17 cellular contexts compared by ENCODE assay signal in genomic region chr13:24033527-24034302, GRCh38.
DNase-seq lines count a peak whose midpoint lies in the region; ATAC-seq, FAIRE-seq and TF ChIP-seq lines count a peak whose summit lies in the region.
"Had no signal": no experiment of that assay in that cellular context is flagged by ENCODE, and none has a peak within 500 bp of the region (broad histone marks: within the 10 kb centered on the region; RNA-seq: fewer than 3 reads in every experiment).

No MANE protein-coding gene starts in this region.

- peak overlapping the region in 1 of 2 donors; percentile 68 for H3K9ac ChIP-seq in liver (ENCODE audit: low read depth in 1 of 2, low read length in 2 of 2)
- H3K9ac ChIP-seq in HepG2 (ENCODE audit: insufficient read depth, low read depth, low read length) = no peak overlapping the region

- H3K36me3 ChIP-seq in liver (ENCODE audit: control insufficient read depth in 4 of 4, insufficient read depth in 3 of 4, low read depth in 1 of 4, low read length in 3 of 4) = no peaks in the 10 kb centered on the region
- no peaks in the 10 kb centered on the region for H3K36me3 ChIP-seq in HepG2 (replicated peaks in 1 of 2; ENCODE audit: control insufficient read depth in 1 of 2, insufficient read depth in 2 of 2, low read length in 2 of 2)
- H3K36me3 ChIP-seq in vagina = no peaks in the 10 kb centered on the region

- FAIRE-seq in HepG2 (lab: Jason Lieb, UNC) = no peak
- FAIRE-seq: A204.1, endothelial cell of umbilical vein, HTR-8/SVneo had no signal

- H2AFZ ChIP-seq in HepG2 (ENCODE audit: low read length) = no peak overlapping the region

- TF ChIP-seq RAD21 in liver (IDR thresholded peaks at IDR 0.05) (no peak), HepG2 (CRISPR knock-in tag; IDR thresholded peaks at IDR 0.05) (no peak)

- H3K27ac ChIP-seq in liver (ENCODE audit: low read depth in 1 of 2, low read length in 2 of 2) (peak overlapping the region; percentile 86 to 91), HepG2 (ENCODE audit: extremely low read length, insufficient read depth, low read length) (no peak overlapping the region), vagina (peak overlapping the region; percentile 76)

- H3K9me3 ChIP-seq in liver (ENCODE audit: control insufficient read depth in 4 of 4, low read length in 3 of 4) (no peaks in the 10 kb centered on the region), HepG2 (ENCODE audit: low read length) (no peaks in the 10 kb centered on the region), vagina (no peaks in the 10 kb centered on the region)

- H4K20me1 ChIP-seq in HepG2 (ENCODE audit: insufficient read depth, low read length) = no peaks in the 10 kb centered on the region

- TF ChIP-seq POLR2A in HepG2 (IDR thresholded peaks at IDR 0.05; ENCODE audit: insufficient read depth in 1 of 2, low read depth in 2 of 2, low read length in 2 of 2) = no peak
- TF ChIP-seq POLR2A in vagina (IDR thresholded peaks at IDR 0.05) = no peak

- peaks cover 7 to 29% (median 10%) of the 10 kb centered on the region in 4 donors for H3K4me1 ChIP-seq in liver (ENCODE audit: control insufficient read depth in 4 of 4, insufficient read depth in 4 of 4, low read length in 3 of 4)
- peaks cover 27% of the 10 kb centered on the region for H3K4me1 ChIP-seq in HepG2 (ENCODE audit: insufficient read depth, low read length)
- peaks cover 48% of the 10 kb centered on the region for H3K4me1 ChIP-seq in vagina

- DNase-seq in HepG2 (ENCODE audit: low spot score) (no peak), fibroblast of villous mesenchyme (ENCODE audit: low read depth) (peak; percentile 81), omental fat pad (ENCODE audit: low spot score) (no peak), vagina (ENCODE audit: extremely low spot score in 2 of 2) (no peak), nucleus accumbens (lab: John Stamatoyannopoulos, UW) (no peak), DMS 273 (lab: John Stamatoyannopoulos, UW; ENCODE audit: unreplicated experiment) (no peak)
- DNase-seq: activated CD4-positive, alpha-beta T cell treated with anti-CD3 and anti-CD28 coated beads, Interleukin-2, amount 50 U/mL, for 4 hours; GDM1; NCI-H146; posterior cingulate gyrus; T-helper 1 cell had no signal

- no peaks in the 10 kb centered on the region for H3K27me3 ChIP-seq in liver (ENCODE audit: control insufficient read depth in 4 of 4, insufficient read depth in 4 of 4, low read length in 3 of 4)
- no peaks in the 10 kb centered on the region for H3K27me3 ChIP-seq in HepG2 (ENCODE audit: control insufficient read depth in 1 of 2, insufficient read depth in 2 of 2, low read length in 2 of 2)
- no peaks in the 10 kb centered on the region for H3K27me3 ChIP-seq in vagina

- intact Hi-C loops in HepG2 (cut with micrococcal nuclease; ENCODE audit: unreplicated experiment) = no loop called here
- intact Hi-C loops in vagina (cut with DNase I) = no loop called here

- POLR2A ChIA-PET in HepG2 (lab: Yijun Ruan, JAX) = no interaction called here

- TF ChIP-seq CTCF in liver (IDR thresholded peaks at IDR 0.05; ENCODE audit: low read depth, low read length, missing input control) (no peak), HepG2 (CRISPR knock-in tag; IDR thresholded peaks at IDR 0.05) (no peak), fibroblast of villous mesenchyme (IDR thresholded peaks at IDR 0.05; ENCODE audit: insufficient read depth, low read depth, low read length) (no peak), omental fat pad (IDR thresholded peaks at IDR 0.05) (no peak), vagina (IDR thresholded peaks at IDR 0.05) (no peak)

- H3K4me3 ChIP-seq in liver (ENCODE audit: low read depth in 1 of 3, low read length in 3 of 3) (peak overlapping the region; percentile 21 to 52 (median 30)), HepG2 (replicated peaks in 1 of 3; ENCODE audit: insufficient read depth in 1 of 3, low read depth in 2 of 3, low read length in 3 of 3) (no peak overlapping the region), fibroblast of villous mesenchyme (ENCODE audit: low read depth, low read length) (no peak overlapping the region), vagina (no peak overlapping the region)

- H3K79me2 ChIP-seq in HepG2 (ENCODE audit: insufficient read depth, low read length) = no peaks in the 10 kb centered on the region

- in situ Hi-C loops in HepG2 (cut with HindIII; ENCODE audit: extremely low pct_ligation_motif_present, low pct_unique_long_range_greater_than_20kb) = no loop called here

- TF ChIP-seq EP300 in HepG2 (IDR thresholded peaks at IDR 0.05; ENCODE audit: low read depth in 2 of 2, low read length in 2 of 2) (no peak), HepG2 (CRISPR knock-in tag; IDR thresholded peaks at IDR 0.05; ENCODE audit: borderline replicate concordance) (no peak)

- WGBS in liver = 64% methylated on average over 11 of the region's 11 CpGs
- 80% methylated on average over 11 of the region's 11 CpGs for WGBS in HepG2 (ENCODE audit: low lambda C conversion rate)

- no peak overlapping the region for H3K4me2 ChIP-seq in HepG2 (ENCODE audit: low read depth, low read length)

- BruUV-seq in HepG2 (replicated peaks; lab: Mats Ljungman, UMichigan) = no TSS peak

- CTCF ChIA-PET in HepG2 (lab: Yijun Ruan, JAX; ENCODE audit: low intra/inter-chr PET ratio, low total read pairs) = no interaction called here

- ATAC-seq in HepG2 (no peak), omental fat pad (ENCODE audit: low FRiP score) (peak; percentile 78), HG02981 (IDR thresholded peaks at IDR 0.05; ENCODE audit: unreplicated experiment) (no peak)
- ATAC-seq: activated naive CD4-positive, alpha-beta T cell treated with anti-CD3 and anti-CD28 coated beads, Interleukin-2, amount 50 U/mL, for 72 hours had no signal

TF ChIP-seq in liver, 16 proteins besides CTCF, POLR2A, EP300 and RAD21 (continues in another document):
- TF ChIP-seq NR2F2 (IDR thresholded peaks at IDR 0.05) = peak; percentile 31
- TF ChIP-seq JUND (IDR thresholded peaks at IDR 0.05) = no peak
- TF ChIP-seq FOXA2 (IDR thresholded peaks at IDR 0.05) = no peak
- no peak for TF ChIP-seq MAX (IDR thresholded peaks at IDR 0.05)
- no peak for TF ChIP-seq RXRA (IDR thresholded peaks at IDR 0.05)
- TF ChIP-seq TAF1 (conservative IDR thresholded peaks at IDR 0.05) = no peak
- no peak for TF ChIP-seq FOXA1 (IDR thresholded peaks at IDR 0.05)
- no peak for TF ChIP-seq HNF4G (IDR thresholded peaks at IDR 0.05)
- TF ChIP-seq YY1 (IDR thresholded peaks at IDR 0.05) = no peak
- TF ChIP-seq ATF3 (IDR thresholded peaks at IDR 0.05) = no peak
- TF ChIP-seq HNF4A (conservative IDR thresholded peaks at IDR 0.05) = peak in 1 of 2 donors; percentile 14

TF ChIP-seq in HepG2, 621 proteins besides CTCF, POLR2A, EP300 and RAD21:
- TF ChIP-seq SALL2 (CRISPR knock-in tag; IDR thresholded peaks at IDR 0.05) = no peak

Comparison
In these comparisons a context has a peak if more than half of its experiments do, and no peak if none do; other contexts are left out.
1. H3K4me3 ChIP-seq: peak in liver (3 of 3); none in HepG2 (0 of 3), fibroblast of villous mesenchyme (single experiment) and vagina (0 of 2).